1 cellular context compared by ENCODE assay signal in genomic region chr1:24925963-24926362, GRCh38.
TF ChIP-seq lines count a peak whose summit lies in the region.

No MANE protein-coding gene starts in this region.

TF ChIP-seq in K562, 482 proteins besides CTCF, POLR2A, EP300 and RAD21 (continued from another document):
- TF ChIP-seq CUX1 (CRISPR knock-in tag; IDR thresholded peaks at IDR 0.05) (no peak), ZNF175 (CRISPR knock-in tag; IDR thresholded peaks at IDR 0.05; ENCODE audit: low read depth) (no peak), GABPA (tag; conservative IDR thresholded peaks at IDR 0.05; ENCODE audit: low read depth) (no peak), GMEB1 (CRISPR knock-in tag; IDR thresholded peaks at IDR 0.05) (no peak), ZNF316 (IDR thresholded peaks at IDR 0.05) (no peak), ARHGAP35 (IDR thresholded peaks at IDR 0.05; ENCODE audit: partially characterized antibody) (no peak), FOXM1 (IDR thresholded peaks at IDR 0.05; ENCODE audit: low read depth) (no peak), FOXM1 (CRISPR knock-in tag; IDR thresholded peaks at IDR 0.05; ENCODE audit: low read depth) (no peak), ZBTB5 (IDR thresholded peaks at IDR 0.05) (no peak), ZNF121 (CRISPR knock-in tag; conservative IDR thresholded peaks at IDR 0.05) (no peak), ZNF324 (CRISPR knock-in tag; IDR thresholded peaks at IDR 0.05) (no peak), DLX4 (CRISPR knock-in tag; IDR thresholded peaks at IDR 0.05) (no peak), ZNF398 (CRISPR knock-in tag; IDR thresholded peaks at IDR 0.05) (no peak), SAFB2 (IDR thresholded peaks at IDR 0.05; ENCODE audit: borderline replicate concordance, low read depth, low read length, severe bottlenecking) (no peak), CHD7 (IDR thresholded peaks at IDR 0.05; ENCODE audit: low read depth, low read length) (no peak)
TF ChIP-seq in K562: peak in this region for 0.
